ENCODE assay signal across 11 cellular contexts in the genomic region with DNA sequence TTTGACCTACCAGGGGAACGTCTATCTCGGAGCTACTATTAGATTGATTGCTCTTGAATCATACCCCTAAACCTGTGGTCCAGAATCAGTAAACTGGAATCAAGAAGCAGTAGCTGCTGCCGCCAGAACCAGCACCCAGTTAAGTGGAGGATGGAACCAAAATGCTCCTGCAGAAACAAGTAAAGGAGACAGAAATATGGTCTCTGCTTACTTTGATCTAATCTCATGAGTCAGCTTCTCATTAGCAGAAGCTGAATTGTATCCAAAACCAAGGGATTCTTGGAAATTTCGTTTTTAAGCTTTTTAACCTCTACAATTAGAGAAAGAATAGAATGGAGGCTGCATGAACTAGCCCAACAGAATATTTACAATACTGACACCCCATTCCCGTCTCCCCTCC. TPM values are rescaled to one million over a fixed set of nuclear protein-coding genes. Genes with fewer than 3 reads are reported as not detected.
DNase-seq lines count a peak whose midpoint lies in the region; ATAC-seq, FAIRE-seq and TF ChIP-seq lines count a peak whose summit lies in the region.
"Had no signal": no experiment of that assay in that cellular context is flagged by ENCODE, and none has a peak within 500 bp of the region (broad histone marks: within the 10 kb centered on the region; RNA-seq: fewer than 3 reads in every experiment).

No MANE protein-coding gene starts in this region.

- H3K27me3 ChIP-seq in Loucy (ENCODE audit: insufficient read depth, low read length, poor library complexity, severe bottlenecking), result no peaks in the 10 kb centered on the region
- no peaks in the 10 kb centered on the region for H3K27me3 ChIP-seq in K562 (ENCODE audit: control insufficient read depth in 2 of 2, insufficient read depth in 2 of 2, low read length in 2 of 2)
- H3K27me3 ChIP-seq: gastroesophageal sphincter had no signal

- peaks cover 13% of the 10 kb centered on the region for H3F3A ChIP-seq in Loucy (ENCODE audit: low read depth)

- H3K9ac ChIP-seq in Loucy (ENCODE audit: low read depth, low read length, poor library complexity, severe bottlenecking), result peak overlapping the region; percentile 65
- H3K9ac ChIP-seq in K562 (ENCODE audit: insufficient read depth in 1 of 2, low read depth in 2 of 2, low read length in 2 of 2), result peak overlapping the region in 1 of 2 experiments; percentile 58; a peak in 2 of 4 replicates

- H3K4me1 ChIP-seq in Loucy (ENCODE audit: insufficient read depth, low read length, poor library complexity, severe bottlenecking), result peaks cover 23% of the 10 kb centered on the region
- peaks cover 13 to 27% of the 10 kb centered on the region in 2 experiments; a peak in 4 of 5 replicates for H3K4me1 ChIP-seq in K562 (replicated peaks in 1 of 2; ENCODE audit: control insufficient read depth in 2 of 2, insufficient read depth in 2 of 2, low read length in 2 of 2)

- TF ChIP-seq RAD21 in K562 (CRISPR knock-in tag; conservative IDR thresholded peaks at IDR 0.05 in 1 of 2, IDR thresholded peaks at IDR 0.05 in 1 of 2), result no peak

- POLR2A ChIA-PET in K562 (lab: Yijun Ruan, JAX), result interaction anchor here (0.7 to 3.8 kb wide), 7 partner anchors 10 to 724 kb away, joined by 3 to 23 read pairs (median 7); no protein-coding TSS in a partner anchor
- POLR2A ChIA-PET in RWPE1 (lab: Yijun Ruan, JAX; ENCODE audit: low non-redundant PET), result interaction anchor here (0.6 kb wide), 1 partner anchor 9 kb away, joined by 3 read pairs; no protein-coding TSS in a partner anchor

- H2AFZ ChIP-seq in Loucy (ENCODE audit: low read length) (no peak overlapping the region), K562 (ENCODE audit: low read depth, low read length) (no peak overlapping the region)

- intact Hi-C loops in CD14-positive monocyte (cut with micrococcal nuclease), result no loop called here
- intact Hi-C loops in K562 (cut with micrococcal nuclease), result loop anchor here (2.0 kb wide), 1 partner anchor 42 kb away; a partner anchor contains a TSS

- TF ChIP-seq CTCF in CD14-positive monocyte (IDR thresholded peaks at IDR 0.05), result no peak
- no peak for TF ChIP-seq CTCF in Loucy (conservative IDR thresholded peaks at IDR 0.05; ENCODE audit: low read length)
- no peak for TF ChIP-seq CTCF in K562 (IDR thresholded peaks at IDR 0.05 in 2 of 3, conservative IDR thresholded peaks at IDR 0.05 in 1 of 3; ENCODE audit: insufficient read depth in 2 of 3, low read depth in 1 of 3, low read length in 3 of 3)
- no peak for TF ChIP-seq CTCF in RWPE1 (conservative IDR thresholded peaks at IDR 0.05; ENCODE audit: low read depth)

- ATAC-seq in K562, result no peak
- no peak for ATAC-seq in natural killer cell treated with Interleukin-12 subunit alpha and Interleukin-12 subunit beta and Interleukin-15 and Interleukin-18, amount 100 ng/mL, for 72 hours
- ATAC-seq: gastroesophageal sphincter had no signal

- peaks cover 82% of the 10 kb centered on the region for H3K36me3 ChIP-seq in Loucy (ENCODE audit: insufficient read depth, low read length)
- H3K36me3 ChIP-seq in K562 (ENCODE audit: control insufficient read depth, insufficient read depth, low read length), result peaks cover 88% of the 10 kb centered on the region

- no peak overlapping the region for H3K4me3 Mint-ChIP-seq in CD14-positive monocyte
- peak overlapping the region; percentile 73 for H3K4me3 Mint-ChIP-seq in natural killer cell treated with Interleukin-12 subunit alpha and Interleukin-12 subunit beta and Interleukin-15 and Interleukin-18, amount 100 ng/mL, for 72 hours

- CTCF ChIA-PET in K562 (lab: Yijun Ruan, JAX; ENCODE audit: low intra/inter-chr PET ratio), result no interaction called here
- CTCF ChIA-PET in RWPE1 (lab: Yijun Ruan, JAX), result interaction anchor here (0.7 kb wide), 1 partner anchor 207 kb away, joined by 5 read pairs; no protein-coding TSS in a partner anchor

- in situ Hi-C loops in K562 (cut with MboI) (no loop called here), G401 (cut with HindIII; ENCODE audit: low sequenced_read_pairs) (no loop called here)

- BruUV-seq in K562 (replicated peaks; lab: Mats Ljungman, UMichigan), result no TSS peak

- peaks cover 56% of the 10 kb centered on the region for H3K4me1 Mint-ChIP-seq in CD14-positive monocyte
- peaks cover 59 to 60% of the 10 kb centered on the region in 2 donors for H3K4me1 Mint-ChIP-seq in natural killer cell treated with Interleukin-12 subunit alpha and Interleukin-12 subunit beta and Interleukin-15 and Interleukin-18, amount 100 ng/mL, for 72 hours (ENCODE audit: low read depth in 2 of 2)

- H3K4me2 ChIP-seq in Loucy (ENCODE audit: low read depth, low read length, poor library complexity, severe bottlenecking) (peak overlapping the region; percentile 90), K562 (ENCODE audit: insufficient read depth, low read length) (no peak overlapping the region; the same call in 1 of the 2 replicates)

- no peak for TF ChIP-seq POLR2A in K562 (conservative IDR thresholded peaks at IDR 0.05)

- FAIRE-seq in K562 (lab: Jason Lieb, UNC), result no peak

- DNase-seq in CD14-positive monocyte (ENCODE audit: low spot score) (no peak), K562 (ENCODE audit: extremely low read depth in 1 of 4, low spot score in 3 of 4) (peak in 1 of 4 experiments; percentile 35), RWPE1 (ENCODE audit: low spot score) (no peak), NCI-H1417 treated with DMSO at 0.1 percent for 48 hours (lab: John Stamatoyannopoulos, UW) (no peak), GM03348 (ENCODE audit: low spot score) (no peak), G401 (ENCODE audit: low spot score) (no peak)
- no peak for DNase-seq in natural killer cell treated with Interleukin-12 subunit alpha and Interleukin-12 subunit beta and Interleukin-15 and Interleukin-18, amount 100 ng/mL, for 72 hours (ENCODE audit: low spot score)
- DNase-seq: amygdala, DMS79 treated with DMSO at 0.1 percent for 48 hours had no signal

- H3K9me3 ChIP-seq in Loucy (ENCODE audit: insufficient read depth, low read depth, low read length), result no peaks in the 10 kb centered on the region
- H3K9me3 ChIP-seq in K562 (replicated peaks; ENCODE audit: control insufficient read depth, insufficient read depth, low read depth, low read length), result no peaks in the 10 kb centered on the region
- H3K9me3 ChIP-seq: gastroesophageal sphincter had no signal

- peak overlapping the region; percentile 84 to 95 (median 92) for H3K27ac Mint-ChIP-seq in CD14-positive monocyte
- H3K27ac Mint-ChIP-seq in natural killer cell treated with Interleukin-12 subunit alpha and Interleukin-12 subunit beta and Interleukin-15 and Interleukin-18, amount 100 ng/mL, for 72 hours, result peak overlapping the region; percentile 74 to 83

- H3K79me2 ChIP-seq in Loucy (ENCODE audit: insufficient read depth, low read length), result peaks cover 90% of the 10 kb centered on the region
- peaks cover 92% of the 10 kb centered on the region for H3K79me2 ChIP-seq in K562 (ENCODE audit: control insufficient read depth, insufficient read depth, low read length)

- peak overlapping the region; percentile 66 for H3K4me3 ChIP-seq in Loucy (ENCODE audit: low read length, poor library complexity, severe bottlenecking)
- H3K4me3 ChIP-seq in K562, result no peak overlapping the region
- H3K4me3 ChIP-seq: gastroesophageal sphincter had no signal

- H4K20me1 ChIP-seq in Loucy (ENCODE audit: insufficient read depth, low read length, poor library complexity, severe bottlenecking) (peaks cover 86% of the 10 kb centered on the region), K562 (replicated peaks; ENCODE audit: control insufficient read depth, insufficient read depth, low read length) (0 out of 2 replicates have a peak, but pooled peaks cover 11% of the 10 kb centered on the region)

- no peaks in the 10 kb centered on the region for H3K27me3 Mint-ChIP-seq in CD14-positive monocyte (ENCODE audit: low read depth in 3 of 3)
- H3K27me3 Mint-ChIP-seq in natural killer cell treated with Interleukin-12 subunit alpha and Interleukin-12 subunit beta and Interleukin-15 and Interleukin-18, amount 100 ng/mL, for 72 hours, result no peaks in the 10 kb centered on the region

- TF ChIP-seq EP300 in K562 (IDR thresholded peaks at IDR 0.05; ENCODE audit: low read length), result no peak

- H3K27ac ChIP-seq in K562 (ENCODE audit: extremely low read depth, low read depth, low read length), result peak overlapping the region; percentile 82; the same call in 2 of the 3 replicates
- H3K27ac ChIP-seq in RWPE1, result no peak overlapping the region

- H3K9me3 Mint-ChIP-seq in CD14-positive monocyte, result peaks cover 0 to 5% (median 0%) of the 10 kb centered on the region in 7 donors
- no peaks in the 10 kb centered on the region for H3K9me3 Mint-ChIP-seq in natural killer cell treated with Interleukin-12 subunit alpha and Interleukin-12 subunit beta and Interleukin-15 and Interleukin-18, amount 100 ng/mL, for 72 hours

- no peaks in the 10 kb centered on the region for H3K9me2 ChIP-seq in Loucy (replicated peaks; ENCODE audit: low read depth, low read length)

- no peaks in the 10 kb centered on the region for H3K9me1 ChIP-seq in K562 (ENCODE audit: control insufficient read depth, insufficient read depth, low read length)

- H3K36me3 Mint-ChIP-seq in CD14-positive monocyte, result peaks cover 58 to 84% of the 10 kb centered on the region in 2 donors
- H3K36me3 Mint-ChIP-seq in natural killer cell treated with Interleukin-12 subunit alpha and Interleukin-12 subunit beta and Interleukin-15 and Interleukin-18, amount 100 ng/mL, for 72 hours, result peaks cover 13% of the 10 kb centered on the region

- 35% methylated on average over 5 of the region's 5 CpGs for WGBS in K562 (ENCODE audit: insufficient coverage, low coverage, missing lambda C conversion rate)

RNA-seq across cellular contexts. Expression of a gene that starts 42.6 kb away (rescaled TPM):
- polyA plus RNA-seq in CD14-positive monocyte, result 1 to 10 TPM; 8.3 to 9.5 TPM
- total RNA-seq in K562 (2011; cell fraction: chromatin; rRNA removed; ENCODE audit: low replicate concordance), result 20.0 and 33.4 TPM in 2 replicates
- 34.2 and 35.1 TPM in 2 replicates for total RNA-seq in K562 (2011; cell fraction: nucleolus; rRNA removed)
- total RNA-seq in K562 (2011; cell fraction: nucleoplasm; rRNA removed), result 38.2 and 47.9 TPM in 2 replicates
- 8.4 and 11.3 TPM in 2 replicates for total RNA-seq in K562 (2014; rRNA removed)
- total RNA-seq in K562 (2014; rRNA removed; fragmentation: Illumina TruSeq; extraction: Trizol), result 11.0 and 11.1 TPM in 2 replicates
- total RNA-seq in K562 (2015; rRNA removed; fragmentation: Illumina TruSeq; extraction: Trizol), result 12.0 and 12.2 TPM in 2 replicates
- total RNA-seq in K562 (2021), result 11.2 and 14.7 TPM in 2 replicates
- polyA plus RNA-seq in K562 (2011; rRNA removed), result 21.8 and 25.5 TPM in 2 replicates
- polyA plus RNA-seq in K562 (2011; cell fraction: cytosol; rRNA removed), result 27.4 and 41.1 TPM in 2 replicates
- 33.7 and 36.0 TPM in 2 replicates for polyA plus RNA-seq in K562 (2011; cell fraction: nucleus; rRNA removed)
- polyA plus RNA-seq in K562 (2012), result 14.0 and 14.4 TPM in 2 replicates
- polyA plus RNA-seq in K562 (2014; fragmentation: Illumina TruSeq; extraction: Trizol), result 10.8 and 12.7 TPM in 2 replicates
- 10 to 100 TPM; 11.3 to 11.7 TPM for polyA plus RNA-seq in K562 (2014; fragmentation: Nextera tagmentation; extraction: Ambion mirVana)
- 9.3 and 9.4 TPM in 2 replicates for polyA plus RNA-seq in K562 (2014; rRNA removed)
- 21.7 and 27.4 TPM in 2 replicates for polyA minus RNA-seq in K562 (2011; rRNA and poly(A)+ RNA removed)
- 8.1 and 9.8 TPM in 2 replicates for polyA minus RNA-seq in K562 (2011; cell fraction: cytosol; rRNA and poly(A)+ RNA removed)
- polyA minus RNA-seq in K562 (2011; cell fraction: nucleus; rRNA and poly(A)+ RNA removed), result 10.8 and 16.6 TPM in 2 replicates
- total RNA-seq in natural killer cell treated with Interleukin-12 subunit alpha and Interleukin-12 subunit beta and Interleukin-15 and Interleukin-18, amount 100 ng/mL, for 72 hours, result 10 to 100 TPM; 44.3 to 60.2 TPM
- total RNA-seq in G401 (2014; rRNA removed; shearing (Covaris generic)), result 4.0 and 9.1 TPM in 2 replicates

RNA-seq across cellular contexts. Expression of a gene that starts 49.4 kb away (rescaled TPM):
- polyA plus RNA-seq in CD14-positive monocyte (1 to 10 TPM; 6.6 to 9.5 TPM), K562 (2011; rRNA removed) (12.9 and 27.1 TPM in 2 replicates), K562 (2014; fragmentation: Illumina TruSeq; extraction: Trizol) (70.1 and 79.0 TPM in 2 replicates), K562 (2014; fragmentation: Nextera tagmentation; extraction: Ambion mirVana) (10 to 100 TPM in 1 of 2 experiments, 1 to 10 TPM in 1; 8.3 to 20.2 TPM), K562 (2014; rRNA removed) (38.6 and 38.7 TPM in 2 replicates)
- total RNA-seq in K562 (2011; cell fraction: chromatin; rRNA removed; ENCODE audit: low replicate concordance), result 233 and 329 TPM in 2 replicates
- 114 and 132 TPM in 2 replicates for total RNA-seq in K562 (2011; cell fraction: nucleolus; rRNA removed)
- total RNA-seq in K562 (2011; cell fraction: nucleoplasm; rRNA removed), result 181 and 229 TPM in 2 replicates
- total RNA-seq in K562 (2014; rRNA removed) (22.1 and 28.9 TPM in 2 replicates), K562 (2014; rRNA removed; fragmentation: Illumina TruSeq; extraction: Trizol) (23.9 and 24.6 TPM in 2 replicates), K562 (2015; rRNA removed; fragmentation: Illumina TruSeq; extraction: Trizol) (22.5 and 25.3 TPM in 2 replicates), K562 (2021) (74.6 and 88.3 TPM in 2 replicates)
- 20.1 and 23.5 TPM in 2 replicates for polyA plus RNA-seq in K562 (2011; cell fraction: cytosol; rRNA removed)
- 59.8 and 83.5 TPM in 2 replicates for polyA plus RNA-seq in K562 (2011; cell fraction: nucleus; rRNA removed)
- 54.3 and 62.2 TPM in 2 replicates for polyA plus RNA-seq in K562 (2012)
- polyA minus RNA-seq in K562 (2011; rRNA and poly(A)+ RNA removed), result 35.4 and 49.8 TPM in 2 replicates
- 61.6 and 92.0 TPM in 2 replicates for polyA minus RNA-seq in K562 (2011; cell fraction: cytosol; rRNA and poly(A)+ RNA removed)
- polyA minus RNA-seq in K562 (2011; cell fraction: nucleus; rRNA and poly(A)+ RNA removed), result 27.9 and 38.8 TPM in 2 replicates
- total RNA-seq in natural killer cell treated with Interleukin-12 subunit alpha and Interleukin-12 subunit beta and Interleukin-15 and Interleukin-18, amount 100 ng/mL, for 72 hours, result 100 to 1,000 TPM; 132 to 196 TPM
- 14.3 and 21.5 TPM in 2 replicates for total RNA-seq in G401 (2014; rRNA removed; shearing (Covaris generic))
